16 cellular contexts compared by ENCODE assay signal in genomic region chr2:226707500-226707899, GRCh38.
DNase-seq lines count a peak whose midpoint lies in the region; ATAC-seq and TF ChIP-seq lines count a peak whose summit lies in the region.
"Had no signal": no experiment of that assay in that cellular context is flagged by ENCODE, and none has a peak within 500 bp of the region (broad histone marks: within the 10 kb centered on the region; RNA-seq: fewer than 3 reads in every experiment).

No MANE protein-coding gene starts in this region.

- no peaks in the 10 kb centered on the region for H3K9me3 ChIP-seq in esophagus muscularis mucosa
- H3K9me3 ChIP-seq: HAP-1 had no signal

- no peaks in the 10 kb centered on the region for H3K36me3 Mint-ChIP-seq in activated CD4-positive, alpha-beta T cell treated with anti-CD3 and anti-CD28 coated beads, Interleukin-2, amount 10 ng/mL, durations not matched to agents 24 days and 14 days (ENCODE audit: low read depth)

- ATAC-seq in stimulated activated naive CD8-positive, alpha-beta T cell treated with anti-CD3 and anti-CD28 coated beads, Interleukin-15, amount 100 ng/mL, for 72 hours, result peak; percentile 35
- ATAC-seq in stimulated activated naive CD8-positive, alpha-beta T cell treated with anti-CD3 and anti-CD28 coated beads, Interleukin-15, Interleukin-2, amounts not matched to agents 100 U/mL and 50 U/mL, for 24 hours, result no peak
- no peak for ATAC-seq in HG03159 (IDR thresholded peaks at IDR 0.05; ENCODE audit: unreplicated experiment)
- ATAC-seq: HepG2 had no signal

- H3K27ac ChIP-seq in esophagus muscularis mucosa (replicated peaks in 1 of 4), result no peak overlapping the region
- H3K27ac ChIP-seq: 22Rv1 had no signal

- no peak for TF ChIP-seq POLR2A in esophagus muscularis mucosa (IDR thresholded peaks at IDR 0.05; ENCODE audit: low read depth)

- no peak for DNase-seq in stimulated activated naive CD8-positive, alpha-beta T cell treated with anti-CD3 and anti-CD28 coated beads, Interleukin-15, amount 100 ng/mL, for 72 hours
- DNase-seq in stimulated activated naive CD8-positive, alpha-beta T cell treated with anti-CD3 and anti-CD28 coated beads, Interleukin-15, Interleukin-2, amounts not matched to agents 100 U/mL and 50 U/mL, for 24 hours, result no peak
- DNase-seq in esophagus muscularis mucosa (ENCODE audit: extremely low spot score) (peak; percentile 68), fibroblast of the aortic adventitia (ENCODE audit: low read depth) (peak; percentile 32), SHP77 (lab: John Stamatoyannopoulos, UW) (no peak)
- no peak for DNase-seq in activated CD4-positive, alpha-beta T cell treated with anti-CD3 and anti-CD28 coated beads, Interleukin-2, amount 10 ng/mL, durations not matched to agents 24 days and 14 days
- DNase-seq in activated CD4-positive, alpha-beta T cell treated with anti-CD3 and anti-CD28 coated beads for 1 hour, result no peak
- DNase-seq: C1 segment of cervical spinal cord; Calu3; CD4-positive, alpha-beta T cell; DMS 273 treated with DMSO at 0.1 percent for 48 hours had no signal

- H3K4me1 ChIP-seq in esophagus muscularis mucosa, result no peaks in the 10 kb centered on the region
- H3K4me1 ChIP-seq: HAP-1 had no signal

- H3K36me3 ChIP-seq in esophagus muscularis mucosa, result no peaks in the 10 kb centered on the region
- H3K36me3 ChIP-seq: HAP-1 had no signal

- no peaks in the 10 kb centered on the region for H3K4me1 Mint-ChIP-seq in stimulated activated naive CD8-positive, alpha-beta T cell treated with anti-CD3 and anti-CD28 coated beads, Interleukin-15, amount 100 ng/mL, for 72 hours
- no peaks in the 10 kb centered on the region for H3K4me1 Mint-ChIP-seq in activated CD4-positive, alpha-beta T cell treated with anti-CD3 and anti-CD28 coated beads, Interleukin-2, amount 10 ng/mL, durations not matched to agents 24 days and 14 days
- H3K4me1 Mint-ChIP-seq: B cell had no signal

- TF ChIP-seq CTCF in esophagus muscularis mucosa (IDR thresholded peaks at IDR 0.05), result no peak
- TF ChIP-seq CTCF in fibroblast of the aortic adventitia (IDR thresholded peaks at IDR 0.05; ENCODE audit: insufficient read depth, low read length), result no peak

- H3K27me3 Mint-ChIP-seq in stimulated activated naive CD8-positive, alpha-beta T cell treated with anti-CD3 and anti-CD28 coated beads, Interleukin-15, amount 100 ng/mL, for 72 hours, result no peaks in the 10 kb centered on the region
- peaks cover 5% of the 10 kb centered on the region for H3K27me3 Mint-ChIP-seq in activated CD4-positive, alpha-beta T cell treated with anti-CD3 and anti-CD28 coated beads, Interleukin-2, amount 10 ng/mL, durations not matched to agents 24 days and 14 days
- H3K27me3 Mint-ChIP-seq: CD4-positive, alpha-beta T cell had no signal

- H3K27ac Mint-ChIP-seq in stimulated activated naive CD8-positive, alpha-beta T cell treated with anti-CD3 and anti-CD28 coated beads, Interleukin-15, amount 100 ng/mL, for 72 hours, result no peak overlapping the region
- no peak overlapping the region for H3K27ac Mint-ChIP-seq in activated CD4-positive, alpha-beta T cell treated with anti-CD3 and anti-CD28 coated beads, Interleukin-2, amount 10 ng/mL, durations not matched to agents 24 days and 14 days
- H3K27ac Mint-ChIP-seq: B cell; CD4-positive, alpha-beta T cell had no signal

- intact Hi-C loops in esophagus muscularis mucosa (cut with DNase I), result no loop called here
- intact Hi-C loops in activated CD4-positive, alpha-beta T cell treated with anti-CD3 and anti-CD28 coated beads, Interleukin-2, amount 10 ng/mL, durations not matched to agents 24 days and 14 days (cut with micrococcal nuclease), result no loop called here

- no peak for TF ChIP-seq EP300 in esophagus muscularis mucosa (IDR thresholded peaks at IDR 0.05)

- H3K4me3 ChIP-seq in esophagus muscularis mucosa (no peak overlapping the region), fibroblast of the aortic adventitia (ENCODE audit: low read depth, low read length) (no peak overlapping the region)
- H3K4me3 ChIP-seq: HAP-1 had no signal

- H3K27me3 ChIP-seq in esophagus muscularis mucosa, result no peaks in the 10 kb centered on the region

- no peaks in the 10 kb centered on the region for H3K9me3 Mint-ChIP-seq in stimulated activated naive CD8-positive, alpha-beta T cell treated with anti-CD3 and anti-CD28 coated beads, Interleukin-15, amount 100 ng/mL, for 72 hours
- H3K9me3 Mint-ChIP-seq in activated CD4-positive, alpha-beta T cell treated with anti-CD3 and anti-CD28 coated beads, Interleukin-2, amount 10 ng/mL, durations not matched to agents 24 days and 14 days, result peaks cover 3% of the 10 kb centered on the region
- H3K9me3 Mint-ChIP-seq: CD4-positive, alpha-beta T cell had no signal

- H3K4me3 Mint-ChIP-seq in stimulated activated naive CD8-positive, alpha-beta T cell treated with anti-CD3 and anti-CD28 coated beads, Interleukin-15, amount 100 ng/mL, for 72 hours, result no peak overlapping the region
- no peak overlapping the region for H3K4me3 Mint-ChIP-seq in activated CD4-positive, alpha-beta T cell treated with anti-CD3 and anti-CD28 coated beads, Interleukin-2, amount 10 ng/mL, durations not matched to agents 24 days and 14 days
- H3K4me3 Mint-ChIP-seq: B cell; CD4-positive, alpha-beta T cell had no signal

Comparison
In these comparisons a context has a peak if more than half of its experiments do, and no peak if none do; other contexts are left out.
1. DNase-seq: peak in esophagus muscularis mucosa (single experiment) and fibroblast of the aortic adventitia (single experiment); none in stimulated activated naive CD8-positive, alpha-beta T cell treated with anti-CD3 and anti-CD28 coated beads, Interleukin-15, amount 100 ng/mL, for 72 hours (0 of 2), stimulated activated naive CD8-positive, alpha-beta T cell treated with anti-CD3 and anti-CD28 coated beads, Interleukin-15, Interleukin-2, amounts not matched to agents 100 U/mL and 50 U/mL, for 24 hours (single experiment), activated CD4-positive, alpha-beta T cell treated with anti-CD3 and anti-CD28 coated beads, Interleukin-2, amount 10 ng/mL, durations not matched to agents 24 days and 14 days (single experiment), activated CD4-positive, alpha-beta T cell treated with anti-CD3 and anti-CD28 coated beads for 1 hour (single experiment) and SHP77 (0 of 2).